In the genomic region with DNA sequence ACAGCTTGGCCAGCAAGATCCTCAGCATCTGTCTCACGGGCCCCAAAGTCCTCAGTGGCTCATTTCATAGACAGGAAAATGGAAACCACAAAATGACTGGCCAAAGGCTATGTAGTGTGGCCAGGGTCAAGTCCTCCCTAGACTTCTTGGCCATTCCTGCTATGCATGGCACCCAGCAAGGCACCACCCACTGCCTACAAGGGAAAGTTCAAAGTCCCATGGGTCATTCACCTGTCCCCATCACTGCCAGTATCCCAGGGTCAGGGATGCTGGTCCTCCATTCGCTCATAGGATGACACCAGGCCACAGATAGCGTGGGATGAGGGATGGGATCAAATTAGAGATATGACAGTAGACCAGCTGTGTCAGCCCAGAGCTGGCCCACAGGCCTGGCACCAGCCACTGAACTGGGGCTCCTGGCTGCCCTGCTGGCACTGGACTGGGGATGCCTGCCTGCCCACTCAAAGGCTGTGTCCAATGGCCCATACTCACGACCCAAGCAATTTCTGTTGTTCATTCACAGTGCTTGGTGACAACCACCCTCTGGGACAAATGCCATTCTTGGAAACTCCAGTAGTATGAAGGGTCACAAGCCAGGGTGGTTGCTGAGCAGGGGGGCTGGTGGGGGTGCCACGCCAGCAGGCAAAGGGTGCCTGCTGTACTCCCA, we compare ENCODE assay signal across 20 cellular contexts. TPM values are rescaled to one million over a fixed set of nuclear protein-coding genes. Genes with fewer than 3 reads are reported as not detected.
"Had no signal": no experiment of that assay in that cellular context is flagged by ENCODE, and none has a peak within 500 bp of the region (broad histone marks: within the 10 kb centered on the region; RNA-seq: fewer than 3 reads in every experiment).

No MANE protein-coding gene starts in this region.

- DNase-seq: activated CD4-positive, alpha-beta T cell treated with anti-CD3 and anti-CD28 coated beads for 1 hour; activated CD4-positive, alpha-beta T cell treated with anti-CD3 and anti-CD28 coated beads, Interleukin-2, amount 50 U/mL, for 1 hour; activated naive CD4-positive, alpha-beta T cell treated with anti-CD3 and anti-CD28 coated beads for 36 hours; activated naive CD8-positive, alpha-beta T cell treated with anti-CD3 and anti-CD28 coated beads, Interleukin-2, amount 10 ng/mL, durations not matched to agents 7 days and 5 days; activated T-cell treated with anti-CD3 and anti-CD28 coated beads, Interleukin-2, amount 50 U/mL, for 1 hour; cortex of kidney; left colon; SK-N-SH; stimulated activated CD4-positive, alpha-beta T cell treated with anti-CD3 and anti-CD28 coated beads, Interleukin-1b, Interleukin-23, amount 100 ng/mL, for 48 hours; stimulated activated naive CD8-positive, alpha-beta T cell treated with anti-CD3 and anti-CD28 coated beads, Interleukin-15, amount 100 ng/mL, for 72 hours; trophoblast cell; WERI-Rb-1 had no signal

- H3K27ac Mint-ChIP-seq: activated naive CD4-positive, alpha-beta T cell treated with anti-CD3 and anti-CD28 coated beads for 36 hours; activated naive CD8-positive, alpha-beta T cell treated with anti-CD3 and anti-CD28 coated beads, Interleukin-2, amount 10 ng/mL, durations not matched to agents 7 days and 5 days had no signal

- H3K9me3 Mint-ChIP-seq: activated naive CD4-positive, alpha-beta T cell treated with anti-CD3 and anti-CD28 coated beads for 36 hours; activated naive CD8-positive, alpha-beta T cell treated with anti-CD3 and anti-CD28 coated beads, Interleukin-2, amount 10 ng/mL, durations not matched to agents 7 days and 5 days; stimulated activated naive CD8-positive, alpha-beta T cell treated with anti-CD3 and anti-CD28 coated beads, Interleukin-15, amount 100 ng/mL, for 72 hours had no signal

- H3K27ac ChIP-seq: epithelial cell of prostate, prostate gland, skin epidermis, suprapubic skin, vagina, WERI-Rb-1 had no signal

- H3K9ac ChIP-seq: SK-N-SH had no signal

- H3K36me3 ChIP-seq: prostate gland had no signal

- H3K4me2 ChIP-seq: SK-N-SH had no signal

- H3K4me1 ChIP-seq: prostate gland, vagina had no signal

- H3K27me3 Mint-ChIP-seq: activated naive CD8-positive, alpha-beta T cell treated with anti-CD3 and anti-CD28 coated beads, Interleukin-2, amount 10 ng/mL, durations not matched to agents 7 days and 5 days; stimulated activated naive CD8-positive, alpha-beta T cell treated with anti-CD3 and anti-CD28 coated beads, Interleukin-15, amount 100 ng/mL, for 72 hours had no signal

- H3K4me3 Mint-ChIP-seq: activated naive CD4-positive, alpha-beta T cell treated with anti-CD3 and anti-CD28 coated beads for 36 hours; activated naive CD8-positive, alpha-beta T cell treated with anti-CD3 and anti-CD28 coated beads, Interleukin-2, amount 10 ng/mL, durations not matched to agents 7 days and 5 days; stimulated activated naive CD8-positive, alpha-beta T cell treated with anti-CD3 and anti-CD28 coated beads, Interleukin-15, amount 100 ng/mL, for 72 hours had no signal

- ATAC-seq: gastroesophageal sphincter; left colon; stimulated activated naive CD8-positive, alpha-beta T cell treated with anti-CD3 and anti-CD28 coated beads, Interleukin-15, amount 100 ng/mL, for 72 hours had no signal

- H3K4me3 ChIP-seq: gastroesophageal sphincter, prostate gland, skin epidermis, suprapubic skin, vagina had no signal

- H3K27me3 ChIP-seq: gastroesophageal sphincter, suprapubic skin, vagina had no signal

- H3K9me3 ChIP-seq: gastroesophageal sphincter, prostate gland, SK-N-SH, suprapubic skin, vagina had no signal

RNA-seq across cellular contexts. Expression of gene HSPA12B, which starts 23.5 kb away (rescaled TPM):
- total RNA-seq: activated naive CD4-positive, alpha-beta T cell treated with anti-CD3 and anti-CD28 coated beads for 36 hours; activated naive CD8-positive, alpha-beta T cell treated with anti-CD3 and anti-CD28 coated beads, Interleukin-2, amount 10 ng/mL, durations not matched to agents 7 days and 5 days; bronchial epithelial cell had no signal
- polyA plus RNA-seq: neural cell had no signal

RNA-seq across cellular contexts. Expression of gene SPEF1, which starts 25.3 kb away (rescaled TPM):
- total RNA-seq: activated naive CD4-positive, alpha-beta T cell treated with anti-CD3 and anti-CD28 coated beads for 36 hours; activated naive CD8-positive, alpha-beta T cell treated with anti-CD3 and anti-CD28 coated beads, Interleukin-2, amount 10 ng/mL, durations not matched to agents 7 days and 5 days; gastroesophageal sphincter; suprapubic skin; vagina had no signal
